8 cellular contexts compared by ENCODE assay signal in the genomic region with DNA sequence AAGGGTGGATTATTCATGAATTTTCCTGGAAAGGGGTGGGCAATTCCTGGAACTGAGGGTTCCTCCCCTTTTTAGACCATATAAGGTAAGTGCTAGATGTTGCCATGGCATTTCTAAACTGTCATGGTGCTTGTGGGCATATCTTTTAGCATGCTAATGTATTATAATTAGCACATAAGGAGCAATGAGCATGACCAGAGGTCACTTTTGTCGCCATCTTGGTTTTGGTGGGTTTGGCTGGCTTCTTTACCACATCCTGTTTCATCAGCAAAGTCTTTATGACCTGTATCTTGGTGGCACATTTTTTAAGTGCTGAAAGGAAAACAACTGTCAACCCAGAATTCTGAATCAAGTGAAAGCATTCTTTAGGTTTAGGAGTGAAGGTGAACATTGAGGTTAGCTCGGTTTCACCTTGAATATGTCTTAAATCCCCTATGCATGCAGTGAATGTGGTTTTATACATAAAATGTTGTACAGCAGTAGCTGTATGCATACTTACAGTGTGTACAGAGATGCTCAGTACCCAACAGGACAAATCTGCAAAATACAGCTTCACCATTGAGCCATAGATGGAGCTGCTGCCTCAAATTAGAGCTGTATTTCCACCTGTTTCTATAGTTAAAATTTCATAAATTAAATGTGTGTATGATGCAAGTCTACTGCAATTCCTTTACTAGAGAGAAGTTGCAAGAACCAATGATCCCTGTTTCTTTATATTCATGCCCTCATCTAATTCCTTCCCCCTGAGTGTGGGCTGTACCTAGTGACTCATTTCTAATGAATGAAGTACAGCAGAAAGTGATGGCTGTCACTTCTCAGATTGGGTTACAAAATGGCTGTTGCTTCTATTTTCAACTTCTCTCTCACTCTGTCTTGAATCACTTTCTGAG. TPM values are rescaled to one million over a fixed set of nuclear protein-coding genes. Genes with fewer than 3 reads are reported as not detected.
DNase-seq lines count a peak whose midpoint lies in the region.

No MANE protein-coding gene starts in this region.

- no peak overlapping the region for H3K4me3 ChIP-seq in BLaER1 treated with 17β-estradiol and CSF1 and Interleukin-3, amounts not matched to agents 10 nM and 100 nM

- peaks cover 6% of the 10 kb centered on the region for H3K27me3 Mint-ChIP-seq in activated naive CD8-positive, alpha-beta T cell

- H3K9me3 Mint-ChIP-seq in activated naive CD8-positive, alpha-beta T cell (ENCODE audit: low read depth), result no peaks in the 10 kb centered on the region

- no peaks in the 10 kb centered on the region for H3K36me3 Mint-ChIP-seq in activated naive CD8-positive, alpha-beta T cell

- peak overlapping the region in 10 of 11 experiments; percentile 1 to 57 (median 30); a peak in 14 of 22 replicates for H3K4me2 ChIP-seq in BLaER1 treated with 17β-estradiol and CSF1 and Interleukin-3, amounts not matched to agents 10 nM and 100 nM

- no peak overlapping the region for H3K4me3 Mint-ChIP-seq in activated naive CD8-positive, alpha-beta T cell

- H3K4me1 Mint-ChIP-seq in activated naive CD8-positive, alpha-beta T cell (ENCODE audit: low read depth), result peaks cover 15% of the 10 kb centered on the region

- peak overlapping the region in 6 of 11 experiments; percentile 12 to 73 (median 59); a peak in 10 of 22 replicates for H3K27ac ChIP-seq in BLaER1 treated with 17β-estradiol and CSF1 and Interleukin-3, amounts not matched to agents 10 nM and 100 nM

- H3K9ac ChIP-seq in BLaER1 treated with 17β-estradiol and CSF1 and Interleukin-3, amounts not matched to agents 10 nM and 100 nM, result peak overlapping the region in 2 of 11 experiments; percentile 10 to 31; a peak in 2 of 22 replicates

- peak; percentile 79 for DNase-seq in LHCN-M2 (ENCODE audit: low read depth)
- DNase-seq in lung microvascular endothelial cell (ENCODE audit: low read depth in 2 of 2), result peak; percentile 75 to 77
- no peak for DNase-seq in activated effector memory CD4-positive, alpha-beta T cell treated with anti-CD3 and anti-CD28 coated beads, Interleukin-2, amount 50 U/mL, for 16 hours
- DNase-seq in NCI-H2227 treated with DMSO at 0.1 percent for 48 hours (lab: John Stamatoyannopoulos, UW), result no peak
- no peak for DNase-seq in activated CD4-positive, alpha-beta T cell treated with anti-CD3 and anti-CD28 coated beads, Interleukin-2, amount 50 U/mL, for 1 hour
- DNase-seq in D341Med (ENCODE audit: low spot score), result no peak

- H3K27me3 ChIP-seq in BLaER1 treated with 17β-estradiol and CSF1 and Interleukin-3, amounts not matched to agents 10 nM and 100 nM, result no peaks in the 10 kb centered on the region

- peak overlapping the region; percentile 79 for H3K27ac Mint-ChIP-seq in activated naive CD8-positive, alpha-beta T cell

- peaks cover 4 to 72% (median 20%) of the 10 kb centered on the region in 10 experiments; a peak in 17 of 20 replicates for H3K4me1 ChIP-seq in BLaER1 treated with 17β-estradiol and CSF1 and Interleukin-3, amounts not matched to agents 10 nM and 100 nM

- no peaks in the 10 kb centered on the region for H4K20me1 ChIP-seq in BLaER1 treated with 17β-estradiol and CSF1 and Interleukin-3, amounts not matched to agents 10 nM and 100 nM

- no peaks in the 10 kb centered on the region for H3K36me3 ChIP-seq in BLaER1 treated with 17β-estradiol and CSF1 and Interleukin-3, amounts not matched to agents 10 nM and 100 nM

- H3K9me3 ChIP-seq in BLaER1 treated with 17β-estradiol and CSF1 and Interleukin-3, amounts not matched to agents 10 nM and 100 nM (replicated peaks in 1 of 11), result peaks cover 0 to 34% (median 21%) of the 10 kb centered on the region in 11 experiments; a peak in 18 of 22 replicates

RNA-seq across cellular contexts. Expression of a gene that starts 25.3 kb away (rescaled TPM):
- not detected in 2 replicates for total RNA-seq in LHCN-M2 (2014; rRNA removed)
- not detected for polyA plus RNA-seq in LHCN-M2 (2012)
- 0.22 TPM in 1 of 2 replicates, not detected in the other for total RNA-seq in lung microvascular endothelial cell

RNA-seq across cellular contexts. Expression of a gene that starts 55.6 kb away (rescaled TPM):
- total RNA-seq in LHCN-M2 (2014; rRNA removed), result 52.1 and 54.3 TPM in 2 replicates
- polyA plus RNA-seq in LHCN-M2 (2012), result 31.6 TPM
- 54.9 and 69.4 TPM in 2 replicates for total RNA-seq in lung microvascular endothelial cell

RNA-seq across cellular contexts. Expression of a gene that starts 58.6 kb away (rescaled TPM):
- total RNA-seq in LHCN-M2 (2014; rRNA removed), result not detected in 2 replicates
- not detected for polyA plus RNA-seq in LHCN-M2 (2012)
- not detected in 2 replicates for total RNA-seq in lung microvascular endothelial cell

Comparison
In these comparisons a context has a peak if more than half of its experiments do, and no peak if none do; other contexts are left out.
1. DNase-seq: peak in LHCN-M2 (single experiment) and lung microvascular endothelial cell (2 of 2); none in activated effector memory CD4-positive, alpha-beta T cell treated with anti-CD3 and anti-CD28 coated beads, Interleukin-2, amount 50 U/mL, for 16 hours (single experiment), NCI-H2227 treated with DMSO at 0.1 percent for 48 hours (single experiment), activated CD4-positive, alpha-beta T cell treated with anti-CD3 and anti-CD28 coated beads, Interleukin-2, amount 50 U/mL, for 1 hour (single experiment) and D341Med (single experiment).